ENCODE assay signal across 1 cellular context in the genomic region with DNA sequence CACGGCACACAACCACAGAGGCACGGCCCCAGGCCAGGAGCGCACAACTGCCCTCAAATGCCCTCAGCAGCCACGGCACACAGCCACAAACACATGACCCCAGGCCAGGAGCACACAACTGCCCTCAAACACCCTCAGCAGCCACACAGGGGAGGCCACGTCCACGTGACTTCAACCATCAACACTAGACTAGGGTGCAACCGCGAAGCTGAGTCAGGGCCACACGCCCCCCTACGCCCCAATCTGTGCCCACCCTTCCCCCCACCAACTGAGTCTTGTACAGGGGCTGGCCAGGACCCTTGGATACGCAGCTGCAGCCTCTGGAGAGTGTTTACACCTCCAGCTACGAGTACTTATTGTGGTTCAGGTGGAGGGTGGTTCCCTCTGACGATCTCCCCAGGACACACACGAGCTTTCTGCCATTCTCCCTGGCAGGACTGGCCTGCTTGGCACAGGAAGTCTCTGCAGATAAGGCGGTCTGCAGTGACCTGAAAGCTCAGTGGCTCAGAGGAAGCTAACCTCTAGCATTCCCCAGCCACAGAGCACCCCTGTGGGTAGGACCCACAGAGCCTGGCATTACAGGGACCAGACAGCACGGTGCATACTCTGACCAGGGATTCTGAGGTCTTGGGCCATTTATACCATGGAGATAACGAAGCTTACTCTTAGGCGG.
TF ChIP-seq lines count a peak whose summit lies in the region.

No MANE protein-coding gene starts in this region.

TF ChIP-seq in H1, 55 proteins besides CTCF, POLR2A, EP300 and RAD21:
- TF ChIP-seq TAF1 (IDR thresholded peaks at IDR 0.05; ENCODE audit: low read depth, low read length) = no peak
- TF ChIP-seq POLR2AphosphoS5 (IDR thresholded peaks at IDR 0.05; ENCODE audit: low read depth, low read length) = no peak
- no peak for TF ChIP-seq GTF2F1 (IDR thresholded peaks at IDR 0.05; ENCODE audit: borderline replicate concordance, low read depth, low read length)
- TF ChIP-seq CEBPB (IDR thresholded peaks at IDR 0.05; ENCODE audit: low read depth, low read length) = no peak
- TF ChIP-seq, protein P1, sequence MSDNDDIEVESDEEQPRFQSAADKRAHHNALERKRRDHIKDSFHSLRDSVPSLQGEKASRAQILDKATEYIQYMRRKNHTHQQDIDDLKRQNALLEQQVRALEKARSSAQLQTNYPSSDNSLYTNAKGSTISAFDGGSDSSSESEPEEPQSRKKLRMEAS (IDR thresholded peaks at IDR 0.05) = no peak
- no peak for TF ChIP-seq KDM4A (IDR thresholded peaks at IDR 0.05; ENCODE audit: low read depth, low read length, severe bottlenecking)
- TF ChIP-seq, protein P2, sequence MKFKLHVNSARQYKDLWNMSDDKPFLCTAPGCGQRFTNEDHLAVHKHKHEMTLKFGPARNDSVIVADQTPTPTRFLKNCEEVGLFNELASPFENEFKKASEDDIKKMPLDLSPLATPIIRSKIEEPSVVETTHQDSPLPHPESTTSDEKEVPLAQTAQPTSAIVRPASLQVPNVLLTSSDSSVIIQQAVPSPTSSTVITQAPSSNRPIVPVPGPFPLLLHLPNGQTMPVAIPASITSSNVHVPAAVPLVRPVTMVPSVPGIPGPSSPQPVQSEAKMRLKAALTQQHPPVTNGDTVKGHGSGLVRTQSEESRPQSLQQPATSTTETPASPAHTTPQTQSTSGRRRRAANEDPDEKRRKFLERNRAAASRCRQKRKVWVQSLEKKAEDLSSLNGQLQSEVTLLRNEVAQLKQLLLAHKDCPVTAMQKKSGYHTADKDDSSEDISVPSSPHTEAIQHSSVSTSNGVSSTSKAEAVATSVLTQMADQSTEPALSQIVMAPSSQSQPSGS (IDR thresholded peaks at IDR 0.05; ENCODE audit: low read length) = no peak
- no peak for TF ChIP-seq TBP (IDR thresholded peaks at IDR 0.05; ENCODE audit: low read depth, low read length)
- no peak for TF ChIP-seq CBX5 (IDR thresholded peaks at IDR 0.05; ENCODE audit: low read depth, low read length)
- TF ChIP-seq SRF (IDR thresholded peaks at IDR 0.05; ENCODE audit: low read depth, low read length) = no peak
- TF ChIP-seq RNF2 (IDR thresholded peaks at IDR 0.05; ENCODE audit: borderline replicate concordance, low read depth, low read length, missing control alignments, poor library complexity, severe bottlenecking) = no peak
- no peak for TF ChIP-seq NANOG (IDR thresholded peaks at IDR 0.05; ENCODE audit: insufficient read depth, low read depth, low read length, poor library complexity, severe bottlenecking)
- TF ChIP-seq NRF1 (IDR thresholded peaks at IDR 0.05; ENCODE audit: low read depth, low read length) = no peak
- TF ChIP-seq SIRT6 (IDR thresholded peaks at IDR 0.05; ENCODE audit: low read length) = no peak
- TF ChIP-seq BRCA1 (IDR thresholded peaks at IDR 0.05; ENCODE audit: low read depth, low read length) = no peak
